8 cellular contexts compared by ENCODE assay signal in genomic region chr6:24524801-24525200, GRCh38. TPM values are rescaled to one million over a fixed set of nuclear protein-coding genes. Genes with fewer than 3 reads are reported as not detected.
DNase-seq lines count a peak whose midpoint lies in the region; ATAC-seq and TF ChIP-seq lines count a peak whose summit lies in the region.

No MANE protein-coding gene starts in this region.

- DNase-seq in A673 (ENCODE audit: low spot score) (peak; percentile 72), GDM1 (lab: John Stamatoyannopoulos, UW) (peak; percentile 19), NCI-H1105 (lab: John Stamatoyannopoulos, UW) (peak; percentile 15), mesenchymal stem cell (peak; percentile 59)
- DNase-seq in activated CD8-positive, alpha-beta T cell treated with anti-CD3 and anti-CD28 coated beads for 36 hours, result peak; percentile 35

- H2BK12ac ChIP-seq in mesenchymal stem cell (ENCODE audit: low read length in 2 of 2), result no peak overlapping the region

- H3K14ac ChIP-seq in mesenchymal stem cell (ENCODE audit: low read length in 2 of 2), result no peak overlapping the region

- no peak overlapping the region for H3K4me3 Mint-ChIP-seq in activated CD8-positive, alpha-beta T cell treated with anti-CD3 and anti-CD28 coated beads for 36 hours

- no peak overlapping the region for H3K27ac Mint-ChIP-seq in activated CD8-positive, alpha-beta T cell treated with anti-CD3 and anti-CD28 coated beads for 36 hours

- H4K91ac ChIP-seq in mesenchymal stem cell (ENCODE audit: low read length), result no peak overlapping the region

- H3K4me2 ChIP-seq in mesenchymal stem cell (ENCODE audit: low read length, poor library complexity, severe bottlenecking), result no peak overlapping the region

- no peak overlapping the region for H3K4ac ChIP-seq in mesenchymal stem cell (ENCODE audit: low read depth in 1 of 2, low read length in 2 of 2)

- no peak overlapping the region for H2BK5ac ChIP-seq in mesenchymal stem cell (ENCODE audit: low read depth, low read length, poor library complexity, severe bottlenecking)

- H3K27ac ChIP-seq in A673 (ENCODE audit: low read depth, low read length, poor library complexity, severe bottlenecking) (no peak overlapping the region), mesenchymal stem cell (ENCODE audit: low read length, poor library complexity, severe bottlenecking) (no peak overlapping the region)

- peaks cover 8% of the 10 kb centered on the region for H3K4me1 Mint-ChIP-seq in activated CD8-positive, alpha-beta T cell treated with anti-CD3 and anti-CD28 coated beads for 36 hours (ENCODE audit: low read depth)

- H3K4me3 ChIP-seq in A673 (ENCODE audit: low read depth, low read length, poor library complexity, severe bottlenecking) (no peak overlapping the region), mesenchymal stem cell (ENCODE audit: insufficient read depth in 1 of 2, low read depth in 1 of 2, low read length in 2 of 2) (no peak overlapping the region)

- H4K8ac ChIP-seq in mesenchymal stem cell (ENCODE audit: low read length), result no peak overlapping the region

- 38% methylated on average over 5 of the region's 5 CpGs for WGBS in mesenchymal stem cell

- ATAC-seq in activated CD8-positive, alpha-beta T cell treated with anti-CD3 and anti-CD28 coated beads for 36 hours, result no peak
- ATAC-seq in GM21723 (IDR thresholded peaks at IDR 0.05; ENCODE audit: unreplicated experiment), result no peak
- no peak for ATAC-seq in HG03095 (IDR thresholded peaks at IDR 0.05; ENCODE audit: unreplicated experiment)
- ATAC-seq in GM21786 (IDR thresholded peaks at IDR 0.05; ENCODE audit: unreplicated experiment), result no peak

- H3K9me3 ChIP-seq in A673 (ENCODE audit: low read depth, low read length, poor library complexity, severe bottlenecking) (no peaks in the 10 kb centered on the region), mesenchymal stem cell (ENCODE audit: control insufficient read depth, low read length) (no peaks in the 10 kb centered on the region)

- H3K23ac ChIP-seq in mesenchymal stem cell (ENCODE audit: low read length in 2 of 2), result no peak overlapping the region

- no peak overlapping the region for H2AK5ac ChIP-seq in mesenchymal stem cell (ENCODE audit: low read length, severe bottlenecking)

- no peak overlapping the region for H2BK120ac ChIP-seq in mesenchymal stem cell (ENCODE audit: low read depth, low read length)

- CTCF ChIA-PET in A673 (lab: Charles Lee), result interaction anchor here (0.7 kb wide), 1 partner anchor 1041 kb away, joined by 4 read pairs; no protein-coding TSS in a partner anchor
- CTCF ChIA-PET in activated CD8-positive, alpha-beta T cell treated with anti-CD3 and anti-CD28 coated beads for 36 hours (lab: Charles Lee), result interaction anchor here (0.8 to 4.2 kb wide), 7 partner anchors 10 to 55 kb away, joined by 3 to 29 read pairs (median 4); partner anchors contain the start of gene ALDH5A1

- no peaks in the 10 kb centered on the region for H3K4me1 ChIP-seq in A673 (ENCODE audit: insufficient read depth, low read length, poor library complexity, severe bottlenecking)
- peaks cover 6% of the 10 kb centered on the region for H3K4me1 ChIP-seq in mesenchymal stem cell (ENCODE audit: control insufficient read depth, insufficient read depth, low read depth, low read length)

- no peak overlapping the region for H3K18ac ChIP-seq in mesenchymal stem cell (ENCODE audit: low read depth in 1 of 2, low read length in 2 of 2)

- BruUV-seq in A673 (replicated peaks; lab: Mats Ljungman, UMichigan), result no TSS peak

- no peak overlapping the region for H3K9ac ChIP-seq in mesenchymal stem cell (ENCODE audit: low read length)

- H3K36me3 ChIP-seq in A673 (ENCODE audit: insufficient read depth, low read length, poor library complexity, severe bottlenecking) (no peaks in the 10 kb centered on the region), mesenchymal stem cell (ENCODE audit: control insufficient read depth in 1 of 2, insufficient read depth in 2 of 2, low read depth in 1 of 2, low read length in 2 of 2) (no peaks in the 10 kb centered on the region)

- intact Hi-C loops in A673 (cut with micrococcal nuclease; ENCODE audit: unreplicated experiment), result loop anchor here (2.0 to 10.0 kb wide), 4 partner anchors 58 to 460 kb away; no protein-coding TSS in a partner anchor
- intact Hi-C loops in activated CD8-positive, alpha-beta T cell treated with anti-CD3 and anti-CD28 coated beads for 36 hours (cut with micrococcal nuclease), result no loop called here

- H2AFZ ChIP-seq in mesenchymal stem cell (ENCODE audit: low read depth, low read length), result no peak overlapping the region

- POLR2A ChIA-PET in A673 (lab: Charles Lee; ENCODE audit: low non-redundant PET), result no interaction called here
- POLR2A ChIA-PET in activated CD8-positive, alpha-beta T cell treated with anti-CD3 and anti-CD28 coated beads for 36 hours (lab: Charles Lee), result interaction anchor here (1.0 kb wide), 1 partner anchor 10 kb away, joined by 3 read pairs; no protein-coding TSS in a partner anchor

- H3K27me3 Mint-ChIP-seq in activated CD8-positive, alpha-beta T cell treated with anti-CD3 and anti-CD28 coated beads for 36 hours, result no peaks in the 10 kb centered on the region

- peaks cover 4% of the 10 kb centered on the region for H3K36me3 Mint-ChIP-seq in activated CD8-positive, alpha-beta T cell treated with anti-CD3 and anti-CD28 coated beads for 36 hours (ENCODE audit: low read depth)

- peak; percentile 75 for TF ChIP-seq CTCF in A673 (conservative IDR thresholded peaks at IDR 0.05; ENCODE audit: low read depth, low read length)
- peak; percentile 46 for TF ChIP-seq CTCF in activated CD8-positive, alpha-beta T cell treated with anti-CD3 and anti-CD28 coated beads for 36 hours (IDR thresholded peaks at IDR 0.05)

- no peaks in the 10 kb centered on the region for H3K79me1 ChIP-seq in mesenchymal stem cell (replicated peaks; ENCODE audit: low read length, poor library complexity, severe bottlenecking)

- no peak overlapping the region for H2BK15ac ChIP-seq in mesenchymal stem cell (ENCODE audit: low read depth, poor library complexity, severe bottlenecking)

- H3K27me3 ChIP-seq in A673 (replicated peaks; ENCODE audit: insufficient read depth, low read depth, low read length, poor library complexity) (peaks cover 5% of the 10 kb centered on the region), mesenchymal stem cell (ENCODE audit: control insufficient read depth in 1 of 2, insufficient read depth in 1 of 2, low read length in 2 of 2) (no peaks in the 10 kb centered on the region)

- no peaks in the 10 kb centered on the region for H3K9me3 Mint-ChIP-seq in activated CD8-positive, alpha-beta T cell treated with anti-CD3 and anti-CD28 coated beads for 36 hours

RNA-seq across cellular contexts. Expression of gene ALDH5A1, which starts 30.0 kb away (rescaled TPM):
- 4.1 and 7.3 TPM in 2 replicates for total RNA-seq in A673 (2021)
- 10 to 100 TPM; 20.7 to 20.8 TPM for total RNA-seq in activated CD8-positive, alpha-beta T cell treated with anti-CD3 and anti-CD28 coated beads for 36 hours
- polyA plus RNA-seq in mesenchymal stem cell (2013, experiment 1 of 2), result 0.93 TPM
- 0.81 TPM for polyA plus RNA-seq in mesenchymal stem cell (2013, experiment 2 of 2)

RNA-seq across cellular contexts. Expression of gene GPLD1, which starts 35.4 kb away (rescaled TPM):
- 0.63 and 1.1 TPM in 2 replicates for total RNA-seq in A673 (2021)
- under 1 TPM; 0.51 to 0.72 TPM for total RNA-seq in activated CD8-positive, alpha-beta T cell treated with anti-CD3 and anti-CD28 coated beads for 36 hours
- polyA plus RNA-seq in mesenchymal stem cell (2013, experiment 1 of 2), result 0.14 TPM
- polyA plus RNA-seq in mesenchymal stem cell (2013, experiment 2 of 2), result 0.12 TPM

Comparison
In these comparisons a context has a peak if more than half of its experiments do, and no peak if none do; other contexts are left out.
1. DNase-seq: peak in every context shown above with its lines; median percentile 72 in A673; 59 in mesenchymal stem cell; 35 in activated CD8-positive, alpha-beta T cell treated with anti-CD3 and anti-CD28 coated beads for 36 hours; 19 in GDM1; 15 in NCI-H1105.